Comparison of ENCODE assay signal across 10 cellular contexts in the genomic region with DNA sequence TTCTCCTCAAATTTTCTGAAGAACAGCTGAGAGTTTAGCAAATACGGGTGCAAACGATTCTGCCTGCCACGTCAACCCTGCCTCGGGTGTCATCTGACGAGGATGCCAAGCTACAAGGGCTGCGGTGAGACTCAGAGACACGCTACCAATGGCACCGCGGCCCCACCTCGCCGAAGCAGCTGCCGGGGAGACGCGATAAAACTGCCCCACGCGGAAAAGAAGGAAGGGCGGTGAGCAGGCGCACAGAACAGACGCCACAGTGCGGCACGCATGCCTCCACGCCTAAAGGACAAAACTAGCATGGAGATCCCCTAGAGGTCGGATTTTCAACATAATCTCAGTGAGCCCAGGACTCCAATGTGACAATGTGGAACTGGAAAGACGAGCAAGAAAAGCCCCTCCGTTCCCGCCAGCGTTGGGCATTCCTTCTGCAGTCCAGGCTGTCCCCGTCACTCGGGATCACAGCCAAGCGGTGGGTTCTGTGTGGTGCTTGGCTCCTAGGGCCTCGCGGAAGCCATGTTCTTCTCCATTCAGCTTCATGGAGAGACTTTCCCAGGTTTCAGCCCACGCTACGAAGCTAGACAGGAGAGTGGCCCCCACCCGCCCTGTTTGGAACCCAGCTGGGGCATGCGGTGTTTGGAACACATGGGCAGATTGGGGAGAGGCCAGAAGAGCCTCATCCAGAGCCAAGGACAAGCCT. TPM values are rescaled to one million over a fixed set of nuclear protein-coding genes. Genes with fewer than 3 reads are reported as not detected.
DNase-seq lines count a peak whose midpoint lies in the region; ATAC-seq and TF ChIP-seq lines count a peak whose summit lies in the region.
"Had no signal": no experiment of that assay in that cellular context is flagged by ENCODE, and none has a peak within 500 bp of the region (broad histone marks: within the 10 kb centered on the region; RNA-seq: fewer than 3 reads in every experiment).

No MANE protein-coding gene starts in this region.

- H3K27me3 Mint-ChIP-seq in natural killer cell (ENCODE audit: low read depth in 2 of 2): no peaks in the 10 kb centered on the region
- H3K27me3 Mint-ChIP-seq in osteocyte (ENCODE audit: unreplicated experiment): no peaks in the 10 kb centered on the region
- H3K27me3 Mint-ChIP-seq: activated B cell treated with CpG ODN at 0.5 μM for 24 hours had no signal

- no peak overlapping the region for H4K8ac ChIP-seq in mesenchymal stem cell (ENCODE audit: low read length)

- H3K4me3 ChIP-seq in urinary bladder (ENCODE audit: low read depth, low read length) (peak overlapping the region; percentile 36), mesenchymal stem cell (ENCODE audit: insufficient read depth in 1 of 2, low read depth in 1 of 2, low read length in 2 of 2) (no peak overlapping the region)

- H3K36me3 Mint-ChIP-seq in natural killer cell (peaks cover 8% of the 10 kb centered on the region), osteocyte (ENCODE audit: unreplicated experiment) (peaks cover 22% of the 10 kb centered on the region)

- no peak overlapping the region for H3K23ac ChIP-seq in mesenchymal stem cell (ENCODE audit: low read length in 2 of 2)

- DNase-seq in Right ventricle myocardium inferior (ENCODE audit: missing footprints) (peak; percentile 53), left ventricle myocardium superior (no peak), natural killer cell (no peak), DMS 273 (lab: John Stamatoyannopoulos, UW; ENCODE audit: unreplicated experiment) (no peak), osteocyte (ENCODE audit: extremely low spot score, unreplicated experiment) (no peak), mesenchymal stem cell (no peak)
- peak; percentile 78 for DNase-seq in activated effector memory CD4-positive, alpha-beta T cell treated with Interleukin-2 at 50 U/mL for 16 hours
- DNase-seq: activated B cell treated with CpG ODN at 0.5 μM for 24 hours had no signal

- no peak overlapping the region for H3K4ac ChIP-seq in mesenchymal stem cell (ENCODE audit: low read depth in 1 of 2, low read length in 2 of 2)

- H2BK12ac ChIP-seq in mesenchymal stem cell (ENCODE audit: low read length in 2 of 2): no peak overlapping the region

- intact Hi-C loops in Right ventricle myocardium inferior (cut with DNase I) (no loop called here), left ventricle myocardium superior (cut with micrococcal nuclease) (no loop called here), natural killer cell (cut with micrococcal nuclease) (no loop called here)

- H3K9me3 Mint-ChIP-seq in natural killer cell (no peaks in the 10 kb centered on the region), osteocyte (ENCODE audit: unreplicated experiment) (peaks cover 9% of the 10 kb centered on the region)
- H3K9me3 Mint-ChIP-seq: activated B cell treated with CpG ODN at 0.5 μM for 24 hours had no signal

- H3K14ac ChIP-seq in mesenchymal stem cell (ENCODE audit: low read length in 2 of 2): no peak overlapping the region

- no peak overlapping the region for H3K18ac ChIP-seq in mesenchymal stem cell (ENCODE audit: low read depth in 1 of 2, low read length in 2 of 2)

- H2BK15ac ChIP-seq in mesenchymal stem cell (ENCODE audit: low read depth, poor library complexity, severe bottlenecking): no peak overlapping the region

- H3K4me3 Mint-ChIP-seq in natural killer cell: peak overlapping the region; percentile 10
- no peak overlapping the region for H3K4me3 Mint-ChIP-seq in osteocyte (ENCODE audit: unreplicated experiment)
- H3K4me3 Mint-ChIP-seq: activated B cell treated with CpG ODN at 0.5 μM for 24 hours had no signal

- H3K4me1 Mint-ChIP-seq in natural killer cell (peaks cover 26% of the 10 kb centered on the region in 2 donors), osteocyte (ENCODE audit: unreplicated experiment) (peaks cover 23% of the 10 kb centered on the region)

- H3K9ac ChIP-seq in mesenchymal stem cell (ENCODE audit: low read length): no peak overlapping the region
- H3K9ac ChIP-seq: KMS-11 had no signal

- no peak overlapping the region for H2AK5ac ChIP-seq in mesenchymal stem cell (ENCODE audit: low read length, severe bottlenecking)

- no peaks in the 10 kb centered on the region for H3K27me3 ChIP-seq in mesenchymal stem cell (ENCODE audit: control insufficient read depth in 1 of 2, insufficient read depth in 1 of 2, low read length in 2 of 2)

- H3K36me3 ChIP-seq in urinary bladder (ENCODE audit: insufficient read depth): no peaks in the 10 kb centered on the region
- peaks cover 21 to 22% of the 10 kb centered on the region in 2 experiments for H3K36me3 ChIP-seq in mesenchymal stem cell (ENCODE audit: control insufficient read depth in 1 of 2, insufficient read depth in 2 of 2, low read depth in 1 of 2, low read length in 2 of 2)

- 57% methylated on average over 36 of the region's 36 CpGs for WGBS in urinary bladder
- WGBS in mesenchymal stem cell: 86% methylated on average over 36 of the region's 36 CpGs

- no peak overlapping the region for H4K91ac ChIP-seq in mesenchymal stem cell (ENCODE audit: low read length)

- H3K4me1 ChIP-seq in urinary bladder (ENCODE audit: insufficient read depth): no peaks in the 10 kb centered on the region
- peaks cover 5% of the 10 kb centered on the region for H3K4me1 ChIP-seq in mesenchymal stem cell (ENCODE audit: control insufficient read depth, insufficient read depth, low read depth, low read length)

- H3K79me1 ChIP-seq in mesenchymal stem cell (replicated peaks; ENCODE audit: low read length, poor library complexity, severe bottlenecking): peaks cover 7% of the 10 kb centered on the region

- H2AFZ ChIP-seq in mesenchymal stem cell (ENCODE audit: low read depth, low read length): no peak overlapping the region

- no peak overlapping the region for H2BK5ac ChIP-seq in mesenchymal stem cell (ENCODE audit: low read depth, low read length, poor library complexity, severe bottlenecking)

- H3K4me2 ChIP-seq in mesenchymal stem cell (ENCODE audit: low read length, poor library complexity, severe bottlenecking): no peak overlapping the region
- H3K4me2 ChIP-seq: KMS-11 had no signal

- H3K27ac ChIP-seq in urinary bladder (ENCODE audit: low read depth) (no peak overlapping the region), mesenchymal stem cell (ENCODE audit: low read length, poor library complexity, severe bottlenecking) (no peak overlapping the region)
- H3K27ac ChIP-seq: KMS-11 had no signal

- no peak overlapping the region for H3K27ac Mint-ChIP-seq in natural killer cell
- H3K27ac Mint-ChIP-seq in osteocyte (ENCODE audit: unreplicated experiment): no peak overlapping the region
- H3K27ac Mint-ChIP-seq: activated B cell treated with CpG ODN at 0.5 μM for 24 hours had no signal

- H3K9me3 ChIP-seq in mesenchymal stem cell (ENCODE audit: control insufficient read depth, low read length): no peaks in the 10 kb centered on the region

- TF ChIP-seq CTCF in natural killer cell (IDR thresholded peaks at IDR 0.05) (no peak), osteocyte (IDR thresholded peaks at IDR 0.05) (no peak)

- no peak overlapping the region for H2BK120ac ChIP-seq in mesenchymal stem cell (ENCODE audit: low read depth, low read length)

- ATAC-seq in Right ventricle myocardium inferior (no peak), left ventricle myocardium superior (no peak), natural killer cell (peak in 2 of 3 donors; percentile 15 to 56)

RNA-seq across cellular contexts. Expression of a gene that starts 5.9 kb away (rescaled TPM):
- total RNA-seq in Right ventricle myocardium inferior (8.1 TPM), left ventricle myocardium superior (6.0 TPM), natural killer cell (10 to 100 TPM; 28.2 to 42.2 (median 41.2) TPM), urinary bladder (9.8 TPM), osteocyte (24.6 and 27.4 TPM in 2 replicates)
- polyA plus RNA-seq in urinary bladder: 16.8 TPM
- 4.3 TPM for polyA plus RNA-seq in mesenchymal stem cell (2013, experiment 1 of 2)
- polyA plus RNA-seq in mesenchymal stem cell (2013, experiment 2 of 2): 5.4 TPM

RNA-seq across cellular contexts. Expression of a gene that starts 16.7 kb away (rescaled TPM):
- 0.89 TPM for total RNA-seq in Right ventricle myocardium inferior
- total RNA-seq in left ventricle myocardium superior: 0.47 TPM
- total RNA-seq in natural killer cell: not detected
- 12.4 TPM for total RNA-seq in urinary bladder
- 2.7 TPM for polyA plus RNA-seq in urinary bladder
- total RNA-seq in osteocyte: 0.27 and 0.31 TPM in 2 replicates
- 0.15 TPM for polyA plus RNA-seq in mesenchymal stem cell (2013, experiment 1 of 2)
- polyA plus RNA-seq in mesenchymal stem cell (2013, experiment 2 of 2): 0.08 TPM

Comparison
In these comparisons a context has a peak if more than half of its experiments do, and no peak if none do; other contexts are left out.
1. DNase-seq: peak in Right ventricle myocardium inferior (single experiment) and activated effector memory CD4-positive, alpha-beta T cell treated with Interleukin-2 at 50 U/mL for 16 hours (single experiment); none in left ventricle myocardium superior (single experiment), natural killer cell (single experiment), DMS 273 (single experiment), osteocyte (single experiment) and mesenchymal stem cell (single experiment).
2. ATAC-seq: peak in natural killer cell (2 of 3); none in Right ventricle myocardium inferior (single experiment) and left ventricle myocardium superior (single experiment).